ENCODE assay signal across 1 cellular context in the genomic region with DNA sequence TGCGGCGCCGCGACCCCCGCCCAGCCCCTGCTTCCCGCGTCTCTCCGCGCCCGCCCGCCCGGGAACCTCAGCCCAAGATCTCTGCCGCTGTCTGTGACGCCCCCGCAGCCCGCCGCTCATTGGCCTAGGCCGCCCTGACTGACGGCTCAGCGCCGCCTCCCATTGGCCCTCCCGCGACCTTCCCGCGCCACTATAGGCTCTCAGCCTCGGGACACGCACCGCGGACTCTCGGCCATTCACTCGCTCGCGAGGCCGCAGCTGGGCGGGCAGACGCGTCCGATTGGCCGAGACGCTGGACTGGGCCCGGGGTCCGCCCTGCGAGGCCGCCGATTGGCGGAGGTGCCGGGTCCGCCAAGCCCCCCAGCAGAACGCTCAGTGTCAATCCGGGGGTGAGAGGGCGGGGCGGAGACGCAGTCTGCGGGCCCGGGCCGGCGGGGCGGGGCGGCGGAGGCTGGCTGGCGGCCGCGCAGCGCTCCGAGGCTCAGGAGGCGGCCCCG.
TF ChIP-seq lines count a peak whose summit lies in the region.

A gene (minus strand): TSS at position 95 of the 497 bp plus-strand sequence. CDS start 215 bp downstream, outside the sequence.

TF ChIP-seq in WTC11, 78 proteins besides CTCF, POLR2A, EP300 and RAD21 (continued from another document):
- TF ChIP-seq, protein P1, sequence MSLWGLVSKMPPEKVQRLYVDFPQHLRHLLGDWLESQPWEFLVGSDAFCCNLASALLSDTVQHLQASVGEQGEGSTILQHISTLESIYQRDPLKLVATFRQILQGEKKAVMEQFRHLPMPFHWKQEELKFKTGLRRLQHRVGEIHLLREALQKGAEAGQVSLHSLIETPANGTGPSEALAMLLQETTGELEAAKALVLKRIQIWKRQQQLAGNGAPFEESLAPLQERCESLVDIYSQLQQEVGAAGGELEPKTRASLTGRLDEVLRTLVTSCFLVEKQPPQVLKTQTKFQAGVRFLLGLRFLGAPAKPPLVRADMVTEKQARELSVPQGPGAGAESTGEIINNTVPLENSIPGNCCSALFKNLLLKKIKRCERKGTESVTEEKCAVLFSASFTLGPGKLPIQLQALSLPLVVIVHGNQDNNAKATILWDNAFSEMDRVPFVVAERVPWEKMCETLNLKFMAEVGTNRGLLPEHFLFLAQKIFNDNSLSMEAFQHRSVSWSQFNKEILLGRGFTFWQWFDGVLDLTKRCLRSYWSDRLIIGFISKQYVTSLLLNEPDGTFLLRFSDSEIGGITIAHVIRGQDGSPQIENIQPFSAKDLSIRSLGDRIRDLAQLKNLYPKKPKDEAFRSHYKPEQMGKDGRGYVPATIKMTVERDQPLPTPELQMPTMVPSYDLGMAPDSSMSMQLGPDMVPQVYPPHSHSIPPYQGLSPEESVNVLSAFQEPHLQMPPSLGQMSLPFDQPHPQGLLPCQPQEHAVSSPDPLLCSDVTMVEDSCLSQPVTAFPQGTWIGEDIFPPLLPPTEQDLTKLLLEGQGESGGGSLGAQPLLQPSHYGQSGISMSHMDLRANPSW (CRISPR knock-in tag; conservative IDR thresholded peaks at IDR 0.05; ENCODE audit: low read depth) = no peak
- TF ChIP-seq ATF1 (CRISPR knock-in tag; IDR thresholded peaks at IDR 0.05) (no peak), ETV6 (CRISPR knock-in tag; IDR thresholded peaks at IDR 0.05) (no peak), EMX1 (CRISPR knock-in tag; IDR thresholded peaks at IDR 0.05) (no peak)
- TF ChIP-seq, protein P2, sequence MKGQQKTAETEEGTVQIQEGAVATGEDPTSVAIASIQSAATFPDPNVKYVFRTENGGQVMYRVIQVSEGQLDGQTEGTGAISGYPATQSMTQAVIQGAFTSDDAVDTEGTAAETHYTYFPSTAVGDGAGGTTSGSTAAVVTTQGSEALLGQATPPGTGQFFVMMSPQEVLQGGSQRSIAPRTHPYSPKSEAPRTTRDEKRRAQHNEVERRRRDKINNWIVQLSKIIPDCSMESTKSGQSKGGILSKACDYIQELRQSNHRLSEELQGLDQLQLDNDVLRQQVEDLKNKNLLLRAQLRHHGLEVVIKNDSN (CRISPR knock-in tag; IDR thresholded peaks at IDR 0.05) = no peak
- TF ChIP-seq, protein P3, sequence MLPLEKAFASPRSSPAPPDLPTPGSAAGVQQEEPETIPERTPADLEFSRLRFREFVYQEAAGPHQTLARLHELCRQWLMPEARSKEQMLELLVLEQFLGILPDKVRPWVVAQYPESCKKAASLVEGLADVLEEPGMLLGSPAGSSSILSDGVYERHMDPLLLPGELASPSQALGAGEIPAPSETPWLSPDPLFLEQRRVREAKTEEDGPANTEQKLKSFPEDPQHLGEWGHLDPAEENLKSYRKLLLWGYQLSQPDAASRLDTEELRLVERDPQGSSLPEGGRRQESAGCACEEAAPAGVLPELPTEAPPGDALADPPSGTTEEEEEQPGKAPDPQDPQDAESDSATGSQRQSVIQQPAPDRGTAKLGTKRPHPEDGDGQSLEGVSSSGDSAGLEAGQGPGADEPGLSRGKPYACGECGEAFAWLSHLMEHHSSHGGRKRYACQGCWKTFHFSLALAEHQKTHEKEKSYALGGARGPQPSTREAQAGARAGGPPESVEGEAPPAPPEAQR (CRISPR knock-in tag; IDR thresholded peaks at IDR 0.05) = no peak
